In genomic region chr1:245956225-245956624, GRCh38 we compare ENCODE assay signal across 10 cellular contexts.
A peak's percentile ranks its signal among the peaks of the same experiment; 100 is the strongest.
DNase-seq lines count a peak whose midpoint lies in the region; ATAC-seq, FAIRE-seq and TF ChIP-seq lines count a peak whose summit lies in the region.
"Had no signal": no experiment of that assay in that cellular context is flagged by ENCODE, and none has a peak within 500 bp of the region (broad histone marks: within the 10 kb centered on the region; RNA-seq: fewer than 3 reads in every experiment).

No MANE protein-coding gene starts in this region.

- DNase-seq in stimulated activated naive CD4-positive, alpha-beta T cell (lab: John Stamatoyannopoulos, UW), result peak in 4 of 6 experiments; percentile 22 to 52 (median 39)
- DNase-seq in stimulated activated naive CD4-positive, alpha-beta T cell treated with Interleukin-2 at 50 U/mL for 16 hours (lab: John Stamatoyannopoulos, UW), result no peak
- peak; percentile 64 for DNase-seq in activated CD4-positive, alpha-beta memory T cell treated with anti-CD3 and anti-CD28 coated beads, Interleukin-2, amount 10 ng/mL, durations not matched to agents 7 days and 5 days
- DNase-seq in endothelial cell of umbilical vein (ENCODE audit: low read depth, low spot score), result peak; percentile 77
- DNase-seq in upper lobe of left lung, result no peak
- DNase-seq in occipital lobe (lab: John Stamatoyannopoulos, UW), result no peak
- DNase-seq: NCI-H2171, nephron progenitor cell had no signal

- no peaks in the 10 kb centered on the region for H3K9me1 ChIP-seq in endothelial cell of umbilical vein (replicated peaks; ENCODE audit: control insufficient read depth, extremely low read depth, insufficient read depth, low read length)

- intact Hi-C loops in endothelial cell of umbilical vein (cut with micrococcal nuclease), result no loop called here

- H3K36me3 ChIP-seq in endothelial cell of umbilical vein (ENCODE audit: control insufficient read depth in 2 of 2, extremely low read depth in 1 of 2, insufficient read depth in 2 of 2, low read length in 2 of 2) (no peaks in the 10 kb centered on the region), upper lobe of left lung (no peaks in the 10 kb centered on the region)

- CTCF ChIA-PET in activated CD4-positive, alpha-beta memory T cell treated with anti-CD3 and anti-CD28 coated beads, Interleukin-2, amount 10 ng/mL, durations not matched to agents 7 days and 5 days (lab: Charles Lee), result interaction anchor here (0.5 to 1.6 kb wide), 2 partner anchors 441 to 803 kb away, joined by 3 to 4 read pairs; no protein-coding TSS in a partner anchor
- CTCF ChIA-PET in endothelial cell of umbilical vein (lab: Charles Lee), result interaction anchor here (0.6 to 1.5 kb wide), 5 partner anchors 47 to 803 kb away, joined by 3 to 5 read pairs (median 4); no protein-coding TSS in a partner anchor

- H3K36me3 Mint-ChIP-seq in activated CD4-positive, alpha-beta memory T cell treated with anti-CD3 and anti-CD28 coated beads, Interleukin-2, amount 10 ng/mL, durations not matched to agents 7 days and 5 days (ENCODE audit: low read depth), result no peaks in the 10 kb centered on the region

- H3K4me3 ChIP-seq in endothelial cell of umbilical vein (replicated peaks in 1 of 3; ENCODE audit: insufficient read depth in 1 of 3, low read depth in 1 of 3, low read length in 3 of 3) (no peak overlapping the region), upper lobe of left lung (no peak overlapping the region)

- H2AFZ ChIP-seq in endothelial cell of umbilical vein (ENCODE audit: low read depth, low read length), result no peak overlapping the region

- no peaks in the 10 kb centered on the region for H4K20me1 ChIP-seq in endothelial cell of umbilical vein (replicated peaks; ENCODE audit: control insufficient read depth, extremely low read depth, insufficient read depth, low read length)

- TF ChIP-seq CTCF in endothelial cell of umbilical vein (IDR thresholded peaks at IDR 0.05; ENCODE audit: extremely low read depth in 1 of 2, insufficient read depth in 1 of 2, low read depth in 1 of 2, low read length in 2 of 2), result no peak
- TF ChIP-seq CTCF in upper lobe of left lung (IDR thresholded peaks at IDR 0.05), result no peak

- H3K9me3 ChIP-seq in endothelial cell of umbilical vein (replicated peaks; ENCODE audit: control insufficient read depth, insufficient read depth, low read length), result no peaks in the 10 kb centered on the region
- H3K9me3 ChIP-seq in upper lobe of left lung, result no peaks in the 10 kb centered on the region

- H3K27me3 Mint-ChIP-seq in activated CD4-positive, alpha-beta memory T cell treated with anti-CD3 and anti-CD28 coated beads, Interleukin-2, amount 10 ng/mL, durations not matched to agents 7 days and 5 days, result no peaks in the 10 kb centered on the region

- H3K27me3 ChIP-seq in endothelial cell of umbilical vein (ENCODE audit: control insufficient read depth in 2 of 2, insufficient read depth in 2 of 2, low read length in 2 of 2) (no peaks in the 10 kb centered on the region), upper lobe of left lung (no peaks in the 10 kb centered on the region)

- ATAC-seq in upper lobe of left lung (ENCODE audit: low FRiP score in 2 of 2), result peak; percentile 15 to 67
- ATAC-seq in GM19397 (IDR thresholded peaks at IDR 0.05; ENCODE audit: unreplicated experiment), result no peak
- no peak for ATAC-seq in GM21529 (IDR thresholded peaks at IDR 0.05; ENCODE audit: unreplicated experiment)

- FAIRE-seq in endothelial cell of umbilical vein (lab: Jason Lieb, UNC), result peak; percentile 18

- H3K4me1 ChIP-seq in endothelial cell of umbilical vein (ENCODE audit: control insufficient read depth, extremely low read depth, insufficient read depth, low read length), result peaks cover 16% of the 10 kb centered on the region
- H3K4me1 ChIP-seq in upper lobe of left lung, result peaks cover 4 to 13% (median 6%) of the 10 kb centered on the region in 4 donors

- 35 to 54% methylated on average over 4 of the region's 4 CpGs for WGBS in upper lobe of left lung, 2 donors

- no peaks in the 10 kb centered on the region for H3K79me2 ChIP-seq in endothelial cell of umbilical vein (ENCODE audit: control insufficient read depth, insufficient read depth, low read length)

- H3K9me3 Mint-ChIP-seq in activated CD4-positive, alpha-beta memory T cell treated with anti-CD3 and anti-CD28 coated beads, Interleukin-2, amount 10 ng/mL, durations not matched to agents 7 days and 5 days, result no peaks in the 10 kb centered on the region

- TF ChIP-seq EP300 in upper lobe of left lung (IDR thresholded peaks at IDR 0.05), result no peak

- H3K27ac Mint-ChIP-seq in activated CD4-positive, alpha-beta memory T cell treated with anti-CD3 and anti-CD28 coated beads, Interleukin-2, amount 10 ng/mL, durations not matched to agents 7 days and 5 days, result no peak overlapping the region
- H3K27ac Mint-ChIP-seq: nephron progenitor cell had no signal

- dilution Hi-C loops in endothelial cell of umbilical vein (cut with MboI; ENCODE audit: extremely low pct_ligation_motif_present, low sequenced_read_pairs), result no loop called here

- no TSS peak for BruUV-seq in endothelial cell of umbilical vein (replicated peaks; lab: Mats Ljungman, UMichigan)

- TF ChIP-seq POLR2A in endothelial cell of umbilical vein (IDR thresholded peaks at IDR 0.05; ENCODE audit: low read depth, low read length) (no peak), upper lobe of left lung (IDR thresholded peaks at IDR 0.05) (no peak)

- H3K27ac ChIP-seq in endothelial cell of umbilical vein (ENCODE audit: insufficient read depth, low read depth, low read length) (peak overlapping the region; percentile 36), upper lobe of left lung (peak overlapping the region in 2 of 4 donors; percentile 1 to 40)

- H3K9ac ChIP-seq in endothelial cell of umbilical vein (replicated peaks; ENCODE audit: extremely low read depth, insufficient read depth, low read length), result no peak overlapping the region

- POLR2A ChIA-PET in activated CD4-positive, alpha-beta memory T cell treated with anti-CD3 and anti-CD28 coated beads, Interleukin-2, amount 10 ng/mL, durations not matched to agents 7 days and 5 days (lab: Charles Lee), result interaction anchor here (1.5 kb wide), 1 partner anchor 611 kb away, joined by 4 read pairs; no protein-coding TSS in a partner anchor
- POLR2A ChIA-PET in endothelial cell of umbilical vein (lab: Charles Lee), result no interaction called here

- H3K4me2 ChIP-seq in endothelial cell of umbilical vein (ENCODE audit: insufficient read depth, low read length), result no peak overlapping the region

- no peak overlapping the region for H3K4me3 Mint-ChIP-seq in activated CD4-positive, alpha-beta memory T cell treated with anti-CD3 and anti-CD28 coated beads, Interleukin-2, amount 10 ng/mL, durations not matched to agents 7 days and 5 days
- H3K4me3 Mint-ChIP-seq: nephron progenitor cell had no signal

- peaks cover 31% of the 10 kb centered on the region for H3K4me1 Mint-ChIP-seq in activated CD4-positive, alpha-beta memory T cell treated with anti-CD3 and anti-CD28 coated beads, Interleukin-2, amount 10 ng/mL, durations not matched to agents 7 days and 5 days

TF ChIP-seq in endothelial cell of umbilical vein, 7 proteins besides CTCF, POLR2A, EP300 and RAD21:
- peak; percentile 22 for TF ChIP-seq FOS (IDR thresholded peaks at IDR 0.05; ENCODE audit: borderline replicate concordance, insufficient read depth, low read length)
- TF ChIP-seq EZH2 (IDR thresholded peaks at IDR 0.05; ENCODE audit: borderline replicate concordance, low read depth, low read length, severe bottlenecking), result no peak
- no peak for TF ChIP-seq MYC (IDR thresholded peaks at IDR 0.05; ENCODE audit: low read depth, low read length)
- TF ChIP-seq GATA2 (IDR thresholded peaks at IDR 0.05; ENCODE audit: insufficient read depth, insufficient read length, low read depth, low read length), result no peak
TF ChIP-seq in endothelial cell of umbilical vein: peak in this region for 1.

Comparison
In these comparisons a context has a peak if more than half of its experiments do, and no peak if none do; other contexts are left out.
1. DNase-seq: peak in stimulated activated naive CD4-positive, alpha-beta T cell (4 of 6), activated CD4-positive, alpha-beta memory T cell treated with anti-CD3 and anti-CD28 coated beads, Interleukin-2, amount 10 ng/mL, durations not matched to agents 7 days and 5 days (single experiment) and endothelial cell of umbilical vein (single experiment); none in stimulated activated naive CD4-positive, alpha-beta T cell treated with Interleukin-2 at 50 U/mL for 16 hours (single experiment), upper lobe of left lung (0 of 2) and occipital lobe (single experiment).
2. ATAC-seq: peak in upper lobe of left lung (2 of 2); none in GM19397 (single experiment) and GM21529 (single experiment).